Comparison of ENCODE assay signal across 1 cellular context in genomic region chr3:136250226-136250861, GRCh38.
TF ChIP-seq lines count a peak whose summit lies in the region.

PCCB (plus strand) TSS chr3:136250340; CDS start chr3:136250376, 36 bp downstream.

TF ChIP-seq in K562, 482 proteins besides CTCF, POLR2A, EP300 and RAD21 (continued from another document and continues in another):
- TF ChIP-seq, protein P1, sequence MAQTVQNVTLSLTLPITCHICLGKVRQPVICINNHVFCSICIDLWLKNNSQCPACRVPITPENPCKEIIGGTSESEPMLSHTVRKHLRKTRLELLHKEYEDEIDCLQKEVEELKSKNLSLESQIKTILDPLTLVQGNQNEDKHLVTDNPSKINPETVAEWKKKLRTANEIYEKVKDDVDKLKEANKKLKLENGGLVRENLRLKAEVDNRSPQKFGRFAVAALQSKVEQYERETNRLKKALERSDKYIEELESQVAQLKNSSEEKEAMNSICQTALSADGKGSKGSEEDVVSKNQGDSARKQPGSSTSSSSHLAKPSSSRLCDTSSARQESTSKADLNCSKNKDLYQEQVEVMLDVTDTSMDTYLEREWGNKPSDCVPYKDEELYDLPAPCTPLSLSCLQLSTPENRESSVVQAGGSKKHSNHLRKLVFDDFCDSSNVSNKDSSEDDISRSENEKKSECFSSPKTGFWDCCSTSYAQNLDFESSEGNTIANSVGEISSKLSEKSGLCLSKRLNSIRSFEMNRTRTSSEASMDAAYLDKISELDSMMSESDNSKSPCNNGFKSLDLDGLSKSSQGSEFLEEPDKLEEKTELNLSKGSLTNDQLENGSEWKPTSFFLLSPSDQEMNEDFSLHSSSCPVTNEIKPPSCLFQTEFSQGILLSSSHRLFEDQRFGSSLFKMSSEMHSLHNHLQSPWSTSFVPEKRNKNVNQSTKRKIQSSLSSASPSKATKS (CRISPR knock-in tag; IDR thresholded peaks at IDR 0.05) = no peak
- TF ChIP-seq HIVEP1 (CRISPR knock-in tag; IDR thresholded peaks at IDR 0.05) (no peak), ZNF551 (CRISPR knock-in tag; IDR thresholded peaks at IDR 0.05) (no peak), STAT5B (CRISPR knock-in tag; IDR thresholded peaks at IDR 0.05) (no peak), FOXM1 (IDR thresholded peaks at IDR 0.05; ENCODE audit: low read depth) (no peak), FOXM1 (CRISPR knock-in tag; IDR thresholded peaks at IDR 0.05; ENCODE audit: low read depth) (no peak), SIN3A (IDR thresholded peaks at IDR 0.05; ENCODE audit: borderline replicate concordance in 2 of 2, control insufficient read depth in 1 of 2, low read depth in 2 of 2, low read length in 2 of 2) (no peak), KAT7 (CRISPR knock-in tag; IDR thresholded peaks at IDR 0.05; ENCODE audit: borderline replicate concordance) (no peak; the same call in 1 of the 2 replicates), KAT2B (IDR thresholded peaks at IDR 0.05; ENCODE audit: low read depth, low read length) (no peak), CHCHD3 (CRISPR knock-in tag; IDR thresholded peaks at IDR 0.05) (no peak), HLTF (IDR thresholded peaks at IDR 0.05) (no peak), RBFOX2 (IDR thresholded peaks at IDR 0.05; ENCODE audit: low read depth, low read length) (peak; percentile 96), ZSCAN29 (IDR thresholded peaks at IDR 0.05) (no peak), GTF2B (IDR thresholded peaks at IDR 0.05; ENCODE audit: extremely low read depth, insufficient read length) (no peak), SMAD1 (IDR thresholded peaks at IDR 0.05; ENCODE audit: low read depth, low read length, partially characterized antibody) (no peak), NFE2L1 (tag; IDR thresholded peaks at IDR 0.05; ENCODE audit: borderline replicate concordance, low read depth) (no peak), EHMT2 (IDR thresholded peaks at IDR 0.05) (no peak), ZC3H11A (IDR thresholded peaks at IDR 0.05; ENCODE audit: low read depth, low read length) (no peak), MBD1 (CRISPR knock-in tag; IDR thresholded peaks at IDR 0.05) (no peak), CBX1 (IDR thresholded peaks at IDR 0.05; ENCODE audit: low read depth) (peak; percentile 72; the same call in 1 of the 2 replicates), SIRT6 (IDR thresholded peaks at IDR 0.05; ENCODE audit: low read depth, low read length) (no peak), MEF2A (IDR thresholded peaks at IDR 0.05; ENCODE audit: control insufficient read depth, low read depth, low read length) (no peak), ZNF280B (CRISPR knock-in tag; IDR thresholded peaks at IDR 0.05) (no peak), ADNP (tag; IDR thresholded peaks at IDR 0.05) (no peak), MCM7 (IDR thresholded peaks at IDR 0.05) (no peak), ZNF239 (CRISPR knock-in tag; IDR thresholded peaks at IDR 0.05) (no peak), POU5F1 (IDR thresholded peaks at IDR 0.05; ENCODE audit: borderline replicate concordance, low read depth, low read length, partially characterized antibody) (no peak), ILF3 (IDR thresholded peaks at IDR 0.05; ENCODE audit: borderline replicate concordance) (no peak), POLR3A (IDR thresholded peaks at IDR 0.05; ENCODE audit: borderline replicate concordance, extremely low read depth, insufficient read depth, insufficient read length) (no peak), HDAC2 (IDR thresholded peaks at IDR 0.05) (no peak), MNT (conservative IDR thresholded peaks at IDR 0.05) (peak in 1 of 2 experiments; percentile 56), EZH2 (IDR thresholded peaks at IDR 0.05; ENCODE audit: borderline replicate concordance, low read depth, low read length) (no peak), CAMTA2 (CRISPR knock-in tag; conservative IDR thresholded peaks at IDR 0.05) (no peak), SMAD3 (CRISPR knock-in tag; conservative IDR thresholded peaks at IDR 0.05) (no peak), SMARCA4 (IDR thresholded peaks at IDR 0.05) (no peak), HCFC1 (IDR thresholded peaks at IDR 0.05; ENCODE audit: low read depth, low read length) (peak; percentile 71), NUFIP1 (IDR thresholded peaks at IDR 0.05; ENCODE audit: partially characterized antibody) (no peak), MECOM (CRISPR knock-in tag; IDR thresholded peaks at IDR 0.05) (no peak), YY1 (IDR thresholded peaks at IDR 0.05; ENCODE audit: borderline replicate concordance in 1 of 3, control insufficient read depth in 1 of 3, extremely low read depth in 1 of 3, insufficient read depth in 3 of 3, insufficient read length in 1 of 3, insufficient replicate concordance in 2 of 3, low read depth in 1 of 3, low read length in 2 of 3) (peak; percentile 86 to 98 (median 94)), CBFA2T3 (IDR thresholded peaks at IDR 0.05) (no peak), RCOR1 (IDR thresholded peaks at IDR 0.05; ENCODE audit: borderline replicate concordance in 1 of 2, low read depth in 2 of 2, low read length in 2 of 2) (peak; percentile 11 to 33; a peak in 1 of 4 replicates), HDAC1 (IDR thresholded peaks at IDR 0.05) (peak in 1 of 2 experiments; percentile 44; a peak in 1 of 4 replicates), NEUROD1 (IDR thresholded peaks at IDR 0.05; ENCODE audit: borderline replicate concordance, low read depth, low read length, partially characterized antibody) (no peak), POLR2H (tag; IDR thresholded peaks at IDR 0.05; ENCODE audit: low read depth) (peak; percentile 47; the same call in 1 of the 2 replicates)
- TF ChIP-seq, protein P2, sequence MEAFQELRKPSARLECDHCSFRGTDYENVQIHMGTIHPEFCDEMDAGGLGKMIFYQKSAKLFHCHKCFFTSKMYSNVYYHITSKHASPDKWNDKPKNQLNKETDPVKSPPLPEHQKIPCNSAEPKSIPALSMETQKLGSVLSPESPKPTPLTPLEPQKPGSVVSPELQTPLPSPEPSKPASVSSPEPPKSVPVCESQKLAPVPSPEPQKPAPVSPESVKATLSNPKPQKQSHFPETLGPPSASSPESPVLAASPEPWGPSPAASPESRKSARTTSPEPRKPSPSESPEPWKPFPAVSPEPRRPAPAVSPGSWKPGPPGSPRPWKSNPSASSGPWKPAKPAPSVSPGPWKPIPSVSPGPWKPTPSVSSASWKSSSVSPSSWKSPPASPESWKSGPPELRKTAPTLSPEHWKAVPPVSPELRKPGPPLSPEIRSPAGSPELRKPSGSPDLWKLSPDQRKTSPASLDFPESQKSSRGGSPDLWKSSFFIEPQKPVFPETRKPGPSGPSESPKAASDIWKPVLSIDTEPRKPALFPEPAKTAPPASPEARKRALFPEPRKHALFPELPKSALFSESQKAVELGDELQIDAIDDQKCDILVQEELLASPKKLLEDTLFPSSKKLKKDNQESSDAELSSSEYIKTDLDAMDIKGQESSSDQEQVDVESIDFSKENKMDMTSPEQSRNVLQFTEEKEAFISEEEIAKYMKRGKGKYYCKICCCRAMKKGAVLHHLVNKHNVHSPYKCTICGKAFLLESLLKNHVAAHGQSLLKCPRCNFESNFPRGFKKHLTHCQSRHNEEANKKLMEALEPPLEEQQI (IDR thresholded peaks at IDR 0.05) = no peak; the same call in 1 of the 2 replicates
- TF ChIP-seq, protein P3, sequence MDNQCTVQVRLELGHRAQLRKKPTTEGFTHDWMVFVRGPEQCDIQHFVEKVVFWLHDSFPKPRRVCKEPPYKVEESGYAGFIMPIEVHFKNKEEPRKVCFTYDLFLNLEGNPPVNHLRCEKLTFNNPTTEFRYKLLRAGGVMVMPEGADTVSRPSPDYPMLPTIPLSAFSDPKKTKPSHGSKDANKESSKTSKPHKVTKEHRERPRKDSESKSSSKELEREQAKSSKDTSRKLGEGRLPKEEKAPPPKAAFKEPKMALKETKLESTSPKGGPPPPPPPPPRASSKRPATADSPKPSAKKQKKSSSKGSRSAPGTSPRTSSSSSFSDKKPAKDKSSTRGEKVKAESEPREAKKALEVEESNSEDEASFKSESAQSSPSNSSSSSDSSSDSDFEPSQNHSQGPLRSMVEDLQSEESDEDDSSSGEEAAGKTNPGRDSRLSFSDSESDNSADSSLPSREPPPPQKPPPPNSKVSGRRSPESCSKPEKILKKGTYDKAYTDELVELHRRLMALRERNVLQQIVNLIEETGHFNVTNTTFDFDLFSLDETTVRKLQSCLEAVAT (IDR thresholded peaks at IDR 0.05) = no peak
- TF ChIP-seq, protein P4, sequence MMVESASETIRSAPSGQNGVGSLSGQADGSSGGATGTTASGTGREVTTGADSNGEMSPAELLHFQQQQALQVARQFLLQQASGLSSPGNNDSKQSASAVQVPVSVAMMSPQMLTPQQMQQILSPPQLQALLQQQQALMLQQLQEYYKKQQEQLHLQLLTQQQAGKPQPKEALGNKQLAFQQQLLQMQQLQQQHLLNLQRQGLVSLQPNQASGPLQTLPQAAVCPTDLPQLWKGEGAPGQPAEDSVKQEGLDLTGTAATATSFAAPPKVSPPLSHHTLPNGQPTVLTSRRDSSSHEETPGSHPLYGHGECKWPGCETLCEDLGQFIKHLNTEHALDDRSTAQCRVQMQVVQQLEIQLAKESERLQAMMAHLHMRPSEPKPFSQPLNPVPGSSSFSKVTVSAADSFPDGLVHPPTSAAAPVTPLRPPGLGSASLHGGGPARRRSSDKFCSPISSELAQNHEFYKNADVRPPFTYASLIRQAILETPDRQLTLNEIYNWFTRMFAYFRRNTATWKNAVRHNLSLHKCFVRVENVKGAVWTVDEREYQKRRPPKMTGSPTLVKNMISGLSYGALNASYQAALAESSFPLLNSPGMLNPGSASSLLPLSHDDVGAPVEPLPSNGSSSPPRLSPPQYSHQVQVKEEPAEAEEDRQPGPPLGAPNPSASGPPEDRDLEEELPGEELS (CRISPR knock-in tag; IDR thresholded peaks at IDR 0.05; ENCODE audit: borderline replicate concordance) = no peak
- TF ChIP-seq, protein P5, sequence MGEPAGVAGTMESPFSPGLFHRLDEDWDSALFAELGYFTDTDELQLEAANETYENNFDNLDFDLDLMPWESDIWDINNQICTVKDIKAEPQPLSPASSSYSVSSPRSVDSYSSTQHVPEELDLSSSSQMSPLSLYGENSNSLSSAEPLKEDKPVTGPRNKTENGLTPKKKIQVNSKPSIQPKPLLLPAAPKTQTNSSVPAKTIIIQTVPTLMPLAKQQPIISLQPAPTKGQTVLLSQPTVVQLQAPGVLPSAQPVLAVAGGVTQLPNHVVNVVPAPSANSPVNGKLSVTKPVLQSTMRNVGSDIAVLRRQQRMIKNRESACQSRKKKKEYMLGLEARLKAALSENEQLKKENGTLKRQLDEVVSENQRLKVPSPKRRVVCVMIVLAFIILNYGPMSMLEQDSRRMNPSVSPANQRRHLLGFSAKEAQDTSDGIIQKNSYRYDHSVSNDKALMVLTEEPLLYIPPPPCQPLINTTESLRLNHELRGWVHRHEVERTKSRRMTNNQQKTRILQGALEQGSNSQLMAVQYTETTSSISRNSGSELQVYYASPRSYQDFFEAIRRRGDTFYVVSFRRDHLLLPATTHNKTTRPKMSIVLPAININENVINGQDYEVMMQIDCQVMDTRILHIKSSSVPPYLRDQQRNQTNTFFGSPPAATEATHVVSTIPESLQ (CRISPR knock-in tag; IDR thresholded peaks at IDR 0.05) = no peak; the same call in 1 of the 2 replicates
- TF ChIP-seq, protein P6, sequence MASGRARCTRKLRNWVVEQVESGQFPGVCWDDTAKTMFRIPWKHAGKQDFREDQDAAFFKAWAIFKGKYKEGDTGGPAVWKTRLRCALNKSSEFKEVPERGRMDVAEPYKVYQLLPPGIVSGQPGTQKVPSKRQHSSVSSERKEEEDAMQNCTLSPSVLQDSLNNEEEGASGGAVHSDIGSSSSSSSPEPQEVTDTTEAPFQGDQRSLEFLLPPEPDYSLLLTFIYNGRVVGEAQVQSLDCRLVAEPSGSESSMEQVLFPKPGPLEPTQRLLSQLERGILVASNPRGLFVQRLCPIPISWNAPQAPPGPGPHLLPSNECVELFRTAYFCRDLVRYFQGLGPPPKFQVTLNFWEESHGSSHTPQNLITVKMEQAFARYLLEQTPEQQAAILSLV (tag; IDR thresholded peaks at IDR 0.05) = no peak
- TF ChIP-seq, protein P7, sequence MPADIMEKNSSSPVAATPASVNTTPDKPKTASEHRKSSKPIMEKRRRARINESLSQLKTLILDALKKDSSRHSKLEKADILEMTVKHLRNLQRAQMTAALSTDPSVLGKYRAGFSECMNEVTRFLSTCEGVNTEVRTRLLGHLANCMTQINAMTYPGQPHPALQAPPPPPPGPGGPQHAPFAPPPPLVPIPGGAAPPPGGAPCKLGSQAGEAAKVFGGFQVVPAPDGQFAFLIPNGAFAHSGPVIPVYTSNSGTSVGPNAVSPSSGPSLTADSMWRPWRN (IDR thresholded peaks at IDR 0.05; ENCODE audit: low read depth) = no peak
